Comparison of ENCODE assay signal across 11 cellular contexts in genomic region chr18:41940506-41941215, GRCh38. TPM values are rescaled to one million over a fixed set of nuclear protein-coding genes. Genes with fewer than 3 reads are reported as not detected.
A peak's percentile ranks its signal among the peaks of the same experiment; 100 is the strongest.
DNase-seq lines count a peak whose midpoint lies in the region; TF ChIP-seq lines count a peak whose summit lies in the region.
"Had no signal": no experiment of that assay in that cellular context is flagged by ENCODE, and none has a peak within 500 bp of the region (broad histone marks: within the 10 kb centered on the region; RNA-seq: fewer than 3 reads in every experiment).

No MANE protein-coding gene starts in this region.

- H3K9me3 ChIP-seq in HUES6 (ENCODE audit: control insufficient read depth, insufficient read depth, low read depth, low read length): no peaks in the 10 kb centered on the region
- H3K9me3 ChIP-seq in prostate gland: no peaks in the 10 kb centered on the region

- no peaks in the 10 kb centered on the region for H3K36me3 ChIP-seq in HUES6 (ENCODE audit: control insufficient read depth, insufficient read depth, low read length)
- H3K36me3 ChIP-seq in mesendoderm (ENCODE audit: control insufficient read depth, insufficient read depth, low read length): no peaks in the 10 kb centered on the region
- H3K36me3 ChIP-seq in prostate gland: no peaks in the 10 kb centered on the region

- TF ChIP-seq POLR2A in prostate gland (IDR thresholded peaks at IDR 0.05): no peak

- DNase-seq in AG09319 (ENCODE audit: extremely low read depth, low read depth): peak; percentile 18
- DNase-seq in cerebellar cortex (ENCODE audit: low spot score): peak; percentile 49
- DNase-seq in mesendoderm: peak; percentile 97
- DNase-seq in activated CD4-positive, alpha-beta T cell treated with anti-CD3 and anti-CD28 coated beads for 1 hour: no peak
- DNase-seq in NCI-H1105 treated with DMSO at 0.1 percent for 48 hours (lab: John Stamatoyannopoulos, UW): no peak
- DNase-seq in prostate gland (ENCODE audit: low spot score): no peak
- no peak for DNase-seq in posterior cingulate gyrus
- DNase-seq: activated T-cell treated with anti-CD3 and anti-CD28 coated beads, Interleukin-2, amount 50 U/mL, for 1 hour; kidney; MM.1S had no signal

- H3K4me1 ChIP-seq in HUES6 (ENCODE audit: control insufficient read depth, insufficient read depth, low read length) (peaks cover 15% of the 10 kb centered on the region), mesendoderm (ENCODE audit: control insufficient read depth, low read depth, low read length) (peaks cover 4% of the 10 kb centered on the region), prostate gland (replicated peaks) (no peaks in the 10 kb centered on the region)

- no CpG with 5 or more reads among the region's 6 CpGs for WGBS in mesendoderm (ENCODE audit: extremely low coverage, insufficient coverage, low lambda C conversion rate)
- 67% methylated on average over 6 of the region's 6 CpGs for WGBS in prostate gland

- no peak overlapping the region for H3K4me2 ChIP-seq in mesendoderm (ENCODE audit: low read length)

- H3K4me3 ChIP-seq in HUES6 (ENCODE audit: low read depth, low read length) (no peak overlapping the region), mesendoderm (ENCODE audit: low read length) (no peak overlapping the region), prostate gland (no peak overlapping the region)

- peak overlapping the region; percentile 46 for H3K56ac ChIP-seq in mesendoderm (ENCODE audit: low read length)

- H4K5ac ChIP-seq in mesendoderm (ENCODE audit: low read length): no peak overlapping the region

- no peak overlapping the region for H2AK5ac ChIP-seq in mesendoderm (ENCODE audit: low read length)

- H2BK120ac ChIP-seq in mesendoderm (ENCODE audit: low read depth, low read length): no peak overlapping the region

- intact Hi-C loops in prostate gland (cut with DNase I) (no loop called here), posterior cingulate gyrus (cut with DNase I) (no loop called here)

- no peak overlapping the region for H3K18ac ChIP-seq in mesendoderm (ENCODE audit: low read length)

- no peaks in the 10 kb centered on the region for H3K79me1 ChIP-seq in mesendoderm (ENCODE audit: low read length)

- no peak overlapping the region for H3K9ac ChIP-seq in HUES6 (ENCODE audit: low read length)
- no peak overlapping the region for H3K9ac ChIP-seq in mesendoderm (ENCODE audit: low read length)

- H4K8ac ChIP-seq in mesendoderm (ENCODE audit: low read depth, low read length): no peak overlapping the region

- no peaks in the 10 kb centered on the region for H3K27me3 ChIP-seq in HUES6 (ENCODE audit: control insufficient read depth, insufficient read depth, low read length)
- no peaks in the 10 kb centered on the region for H3K27me3 ChIP-seq in mesendoderm (ENCODE audit: insufficient read depth, low read length, poor library complexity)
- H3K27me3 ChIP-seq in prostate gland (replicated peaks; ENCODE audit: insufficient read depth): no peaks in the 10 kb centered on the region

- no peak overlapping the region for H3K23ac ChIP-seq in mesendoderm (ENCODE audit: low read length)

- H2BK15ac ChIP-seq in mesendoderm (replicated peaks; ENCODE audit: low read depth): no peak overlapping the region

- no peak overlapping the region for H3K4ac ChIP-seq in mesendoderm (ENCODE audit: low read depth, low read length)

- H2BK5ac ChIP-seq in mesendoderm (ENCODE audit: low read length): no peak overlapping the region

- no peaks in the 10 kb centered on the region for H3K79me2 ChIP-seq in mesendoderm (ENCODE audit: control insufficient read depth, insufficient read depth, low read length)

- TF ChIP-seq CTCF in AG09319 (IDR thresholded peaks at IDR 0.05; ENCODE audit: low read depth, low read length) (no peak), prostate gland (IDR thresholded peaks at IDR 0.05) (no peak)

- 0 out of 2 replicates have a peak overlapping the region, but pooled peaks have one; percentile 34 for H3K27ac ChIP-seq in HUES6 (ENCODE audit: low read depth, low read length)
- peak overlapping the region; percentile 53 for H3K27ac ChIP-seq in mesendoderm (ENCODE audit: low read depth, low read length)
- H3K27ac ChIP-seq in prostate gland: no peak overlapping the region

RNA-seq across cellular contexts. Expression of gene PIK3C3, which starts 14.4 kb away (rescaled TPM):
- polyA plus RNA-seq in mesendoderm (2013, experiment 1 of 2): 26.2 TPM
- 24.0 TPM for polyA plus RNA-seq in mesendoderm (2013, experiment 2 of 2)
- 10 to 100 TPM; 42.8 to 48.1 TPM for total RNA-seq in prostate gland

Comparison
In these comparisons a context has a peak if more than half of its experiments do, and no peak if none do; other contexts are left out.
1. DNase-seq: peak in AG09319 (single experiment), cerebellar cortex (single experiment) and mesendoderm (single experiment); none in activated CD4-positive, alpha-beta T cell treated with anti-CD3 and anti-CD28 coated beads for 1 hour (single experiment), NCI-H1105 treated with DMSO at 0.1 percent for 48 hours (single experiment), prostate gland (single experiment) and posterior cingulate gyrus (0 of 10).
2. H3K27ac ChIP-seq: peak in HUES6 (single experiment) and mesendoderm (single experiment); none in prostate gland (0 of 2).